8 cellular contexts compared by ENCODE assay signal in genomic region chr22:17119481-17120202, GRCh38. TPM values are rescaled to one million over a fixed set of nuclear protein-coding genes. Genes with fewer than 3 reads are reported as not detected.
DNase-seq lines count a peak whose midpoint lies in the region; ATAC-seq and TF ChIP-seq lines count a peak whose summit lies in the region.

No MANE protein-coding gene starts in this region.

- peak; percentile 60 to 76 for TF ChIP-seq CTCF in GM23338 (conservative IDR thresholded peaks at IDR 0.05; ENCODE audit: low read depth in 2 of 2)
- peak; percentile 44 for TF ChIP-seq CTCF in brain microvascular endothelial cell (IDR thresholded peaks at IDR 0.05; ENCODE audit: low read depth, low read length, missing control alignments)

- peak overlapping the region; percentile 61; the same call in 2 of the 3 replicates for H3K4me3 Mint-ChIP-seq in GM23338
- H3K4me3 Mint-ChIP-seq in T-helper 2 cell treated with Interferon-gamma antibody and Interleukin-4, amounts not matched to agents 5 μg/mL and 100 μg/mL, for 36 hours, result no peak overlapping the region

- peak overlapping the region; percentile 88 to 100 (median 95) for H3K4me2 ChIP-seq in BLaER1 treated with 17β-estradiol and CSF1 and Interleukin-3, amounts not matched to agents 10 nM and 100 nM
- peak overlapping the region; percentile 43; the same call in 1 of the 2 replicates for H3K4me2 ChIP-seq in GM23338

- H3K9me3 Mint-ChIP-seq in GM23338, result no peaks in the 10 kb centered on the region; the same call in 2 of the 3 replicates
- no peaks in the 10 kb centered on the region for H3K9me3 Mint-ChIP-seq in T-helper 2 cell treated with Interferon-gamma antibody and Interleukin-4, amounts not matched to agents 5 μg/mL and 100 μg/mL, for 36 hours

- in situ Hi-C loops in brain microvascular endothelial cell (cut with HindIII; ENCODE audit: low pct_ligation_motif_present, low sequenced_read_pairs), result no loop called here

- no peaks in the 10 kb centered on the region for H3K79me2 ChIP-seq in GM23338 (replicated peaks; ENCODE audit: insufficient read depth)

- H3K4me1 Mint-ChIP-seq in GM23338, result peaks cover 30% of the 10 kb centered on the region
- H3K4me1 Mint-ChIP-seq in T-helper 2 cell treated with Interferon-gamma antibody and Interleukin-4, amounts not matched to agents 5 μg/mL and 100 μg/mL, for 36 hours (ENCODE audit: low read depth), result peaks cover 45% of the 10 kb centered on the region

- no peaks in the 10 kb centered on the region for H3K9me3 ChIP-seq in BLaER1 treated with 17β-estradiol and CSF1 and Interleukin-3, amounts not matched to agents 10 nM and 100 nM (replicated peaks in 1 of 11)

- ATAC-seq in GM23338, result peak; percentile 30

- peaks cover 15% of the 10 kb centered on the region; the same call in 1 of the 2 replicates for H3F3A ChIP-seq in GM23338 (replicated peaks; ENCODE audit: low read depth)

- peaks cover 6 to 36% (median 16%) of the 10 kb centered on the region in 11 experiments; a peak in 15 of 22 replicates for H4K20me1 ChIP-seq in BLaER1 treated with 17β-estradiol and CSF1 and Interleukin-3, amounts not matched to agents 10 nM and 100 nM
- 0 out of 2 replicates have a peak, but pooled peaks cover 3% of the 10 kb centered on the region for H4K20me1 ChIP-seq in GM23338 (replicated peaks; ENCODE audit: insufficient read depth)

- H3K9me2 ChIP-seq in GM23338 (ENCODE audit: insufficient read depth), result no peaks in the 10 kb centered on the region

- H3K4me3 ChIP-seq in BLaER1 treated with 17β-estradiol and CSF1 and Interleukin-3, amounts not matched to agents 10 nM and 100 nM, result peak overlapping the region; percentile 67 to 96 (median 90); a peak in 19 of 20 replicates
- peak overlapping the region; percentile 75; the same call in 1 of the 2 replicates for H3K4me3 ChIP-seq in GM23338
- H3K4me3 ChIP-seq in brain microvascular endothelial cell (ENCODE audit: low read depth, low read length), result no peak overlapping the region

- no peak overlapping the region for H3K27ac Mint-ChIP-seq in GM23338
- no peak overlapping the region for H3K27ac Mint-ChIP-seq in T-helper 2 cell treated with Interferon-gamma antibody and Interleukin-4, amounts not matched to agents 5 μg/mL and 100 μg/mL, for 36 hours

- H3K27me3 ChIP-seq in BLaER1 treated with 17β-estradiol and CSF1 and Interleukin-3, amounts not matched to agents 10 nM and 100 nM, result peaks cover 0 to 14% (median 0%) of the 10 kb centered on the region in 11 experiments; a peak in 4 of 22 replicates
- H3K27me3 ChIP-seq in GM23338 (ENCODE audit: insufficient read depth), result peaks cover 10% of the 10 kb centered on the region; the same call in 1 of the 2 replicates
- peaks cover 15% of the 10 kb centered on the region for H3K27me3 ChIP-seq in brain microvascular endothelial cell (replicated peaks)

- peaks cover 18% of the 10 kb centered on the region for H3K27me3 Mint-ChIP-seq in GM23338 (ENCODE audit: insufficient read depth, low read depth, poor library complexity)
- peaks cover 34% of the 10 kb centered on the region for H3K27me3 Mint-ChIP-seq in T-helper 2 cell treated with Interferon-gamma antibody and Interleukin-4, amounts not matched to agents 5 μg/mL and 100 μg/mL, for 36 hours (ENCODE audit: low read depth)

- DNase-seq in GM23338 (ENCODE audit: low spot score), result peak; percentile 80
- DNase-seq in brain microvascular endothelial cell, result no peak
- peak; percentile 27 to 45 for DNase-seq in lung microvascular endothelial cell (ENCODE audit: low read depth in 2 of 2)
- DNase-seq in T-helper 2 cell treated with Interferon-gamma antibody and Interleukin-4, amounts not matched to agents 5 μg/mL and 100 μg/mL, for 36 hours (ENCODE audit: low spot score), result no peak
- no peak for DNase-seq in OCI-M1 (lab: John Stamatoyannopoulos, UW)
- DNase-seq in activated gamma-delta T cell (lab: John Stamatoyannopoulos, UW), result no peak
- no peak for DNase-seq in NCI-H2171 (lab: John Stamatoyannopoulos, UW)

- H3K36me3 Mint-ChIP-seq in GM23338 (ENCODE audit: low read depth), result no peaks in the 10 kb centered on the region
- no peaks in the 10 kb centered on the region for H3K36me3 Mint-ChIP-seq in T-helper 2 cell treated with Interferon-gamma antibody and Interleukin-4, amounts not matched to agents 5 μg/mL and 100 μg/mL, for 36 hours (ENCODE audit: low read depth)

- H3K27ac ChIP-seq in BLaER1 treated with 17β-estradiol and CSF1 and Interleukin-3, amounts not matched to agents 10 nM and 100 nM, result peak overlapping the region in 9 of 11 experiments; percentile 84 to 99 (median 89); a peak in 18 of 22 replicates
- no peak overlapping the region for H3K27ac ChIP-seq in GM23338 (ENCODE audit: low read depth)
- H3K27ac ChIP-seq in brain microvascular endothelial cell, result no peak overlapping the region

- H2AFZ ChIP-seq in GM23338, result no peak overlapping the region

- peaks cover 0 to 23% (median 11%) of the 10 kb centered on the region in 11 experiments; a peak in 13 of 22 replicates for H3K36me3 ChIP-seq in BLaER1 treated with 17β-estradiol and CSF1 and Interleukin-3, amounts not matched to agents 10 nM and 100 nM
- H3K36me3 ChIP-seq in GM23338 (ENCODE audit: insufficient read depth), result no peaks in the 10 kb centered on the region
- no peaks in the 10 kb centered on the region for H3K36me3 ChIP-seq in brain microvascular endothelial cell (replicated peaks)

- peaks cover 64 to 71% (median 67%) of the 10 kb centered on the region in 10 experiments for H3K4me1 ChIP-seq in BLaER1 treated with 17β-estradiol and CSF1 and Interleukin-3, amounts not matched to agents 10 nM and 100 nM
- H3K4me1 ChIP-seq in GM23338 (ENCODE audit: insufficient read depth), result peaks cover 24% of the 10 kb centered on the region

- peak overlapping the region in 10 of 11 experiments; percentile 82 to 92 (median 88); a peak in 20 of 22 replicates for H3K9ac ChIP-seq in BLaER1 treated with 17β-estradiol and CSF1 and Interleukin-3, amounts not matched to agents 10 nM and 100 nM

TF ChIP-seq in GM23338, 12 proteins besides CTCF, POLR2A, EP300 and RAD21:
- TF ChIP-seq ZNF331 (CRISPR knock-in tag; IDR thresholded peaks at IDR 0.05; ENCODE audit: low read depth), result no peak
- TF ChIP-seq STAT1 (IDR thresholded peaks at IDR 0.05; ENCODE audit: unreplicated experiment), result no peak
- no peak for TF ChIP-seq EZH2phosphoT487 (IDR thresholded peaks at IDR 0.05; ENCODE audit: unreplicated experiment)
- TF ChIP-seq REST (IDR thresholded peaks at IDR 0.05; ENCODE audit: unreplicated experiment), result peak; percentile 44
- no peak for TF ChIP-seq POLR2AphosphoS5 (IDR thresholded peaks at IDR 0.05; ENCODE audit: low read depth)
TF ChIP-seq in GM23338: peak in this region for 1.

RNA-seq across cellular contexts. Expression of gene TMEM121B, which starts 1.5 kb away (rescaled TPM):
- 6.4 and 7.2 TPM in 2 replicates for total RNA-seq in GM23338 (2014; rRNA removed; shearing (Covaris generic))
- polyA plus RNA-seq in GM23338 (2016; fragmentation: Nextera tagmentation; extraction: Ambion mirVana), result 2.0 and 2.4 TPM in 2 replicates
- total RNA-seq in lung microvascular endothelial cell, result under 0.01 TPM in 2 replicates

RNA-seq across cellular contexts. Expression of gene IL17RA, which starts 34.8 kb away (rescaled TPM):
- 9.6 and 11.9 TPM in 2 replicates for total RNA-seq in GM23338 (2014; rRNA removed; shearing (Covaris generic))
- polyA plus RNA-seq in GM23338 (2016; fragmentation: Nextera tagmentation; extraction: Ambion mirVana), result 3.2 TPM in 2 replicates
- total RNA-seq in lung microvascular endothelial cell, result 1.8 and 2.0 TPM in 2 replicates

RNA-seq across cellular contexts. Expression of gene HDHD5, which starts 39.4 kb away (rescaled TPM):
- 102 and 116 TPM in 2 replicates for total RNA-seq in GM23338 (2014; rRNA removed; shearing (Covaris generic))
- 54.9 and 70.0 TPM in 2 replicates for polyA plus RNA-seq in GM23338 (2016; fragmentation: Nextera tagmentation; extraction: Ambion mirVana)
- 28.8 and 35.5 TPM in 2 replicates for total RNA-seq in lung microvascular endothelial cell

Comparison
In these comparisons a context has a peak if more than half of its experiments do, and no peak if none do; other contexts are left out.
1. H3K27ac ChIP-seq: peak in BLaER1 treated with 17β-estradiol and CSF1 and Interleukin-3, amounts not matched to agents 10 nM and 100 nM (9 of 11); none in GM23338 (single experiment) and brain microvascular endothelial cell (single experiment).
2. DNase-seq: peak in GM23338 (single experiment) and lung microvascular endothelial cell (2 of 2); none in brain microvascular endothelial cell (single experiment), T-helper 2 cell treated with Interferon-gamma antibody and Interleukin-4, amounts not matched to agents 5 μg/mL and 100 μg/mL, for 36 hours (single experiment), OCI-M1 (single experiment), activated gamma-delta T cell (single experiment) and NCI-H2171 (single experiment).